In genomic region chr6:133201231-133201630, GRCh38 we compare ENCODE assay signal across 8 cellular contexts. TPM values are rescaled to one million over a fixed set of nuclear protein-coding genes. Genes with fewer than 3 reads are reported as not detected.
"Had no signal": no experiment of that assay in that cellular context is flagged by ENCODE, and none has a peak within 500 bp of the region (broad histone marks: within the 10 kb centered on the region; RNA-seq: fewer than 3 reads in every experiment).

No MANE protein-coding gene starts in this region.

- H3K4me1 ChIP-seq: HAP-1 had no signal

- H3K4me3 ChIP-seq: GM23338, HAP-1 had no signal

- H3K9me3 ChIP-seq: HAP-1 had no signal

- ATAC-seq: GM23338, HCT116 had no signal

- H3K36me3 ChIP-seq: HAP-1 had no signal

- H2AFZ ChIP-seq: GM23338 had no signal

- H3K4me2 ChIP-seq: GM23338 had no signal

- H3K27ac ChIP-seq: HL-60 had no signal

- DNase-seq: H7, HFFc6, KG1 had no signal

RNA-seq across cellular contexts. Expression of gene EYA4, which starts 39.9 kb away (rescaled TPM):
- total RNA-seq: HFFc6 had no signal
- polyA plus RNA-seq: IgD-negative memory B cell had no signal
